ENCODE assay signal across 11 cellular contexts in the genomic region with DNA sequence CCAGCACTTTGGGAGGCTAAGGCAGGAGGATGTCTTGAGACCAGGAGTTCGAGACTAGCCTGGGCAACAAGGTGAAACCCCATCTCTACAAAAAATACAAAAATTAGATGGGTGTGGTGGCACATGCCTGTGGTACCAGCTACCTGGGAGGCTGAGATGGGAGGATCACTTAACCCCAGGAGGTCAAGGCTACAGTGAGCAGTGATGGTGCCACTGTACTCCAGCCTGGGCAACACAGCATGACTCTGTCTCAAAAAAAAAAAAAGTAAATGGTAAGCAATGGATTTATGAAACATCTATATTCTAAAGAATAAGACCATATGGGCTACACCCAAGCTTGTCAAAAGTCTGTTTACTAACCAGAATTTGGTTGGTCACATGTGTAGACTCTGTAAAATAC. TPM values are rescaled to one million over a fixed set of nuclear protein-coding genes. Genes with fewer than 3 reads are reported as not detected.
DNase-seq lines count a peak whose midpoint lies in the region; ATAC-seq and TF ChIP-seq lines count a peak whose summit lies in the region.
"Had no signal": no experiment of that assay in that cellular context is flagged by ENCODE, and none has a peak within 500 bp of the region (broad histone marks: within the 10 kb centered on the region; RNA-seq: fewer than 3 reads in every experiment).

No MANE protein-coding gene starts in this region.

- CTCF ChIA-PET in A673 (lab: Charles Lee) (no interaction called here), PC-9 (lab: Charles Lee) (interaction anchor here (0.6 to 0.7 kb wide), 2 partner anchors 25 to 611 kb away, joined by 3 to 4 read pairs; no protein-coding TSS in a partner anchor)

- TF ChIP-seq CTCF in A673 (conservative IDR thresholded peaks at IDR 0.05; ENCODE audit: low read depth, low read length) (no peak), PC-9 (conservative IDR thresholded peaks at IDR 0.05) (no peak), osteoblast (IDR thresholded peaks at IDR 0.05; ENCODE audit: extremely low read depth, low read depth, low read length) (no peak)

- H3K4me1 ChIP-seq in A673 (ENCODE audit: insufficient read depth, low read length, poor library complexity, severe bottlenecking) (peaks cover 53% of the 10 kb centered on the region), PC-9 (replicated peaks; ENCODE audit: insufficient read depth) (peaks cover 73% of the 10 kb centered on the region), osteoblast (ENCODE audit: insufficient read depth, low read length) (peaks cover 58% of the 10 kb centered on the region)

- H3K9me3 ChIP-seq in A673 (ENCODE audit: low read depth, low read length, poor library complexity, severe bottlenecking) (no peaks in the 10 kb centered on the region), PC-9 (ENCODE audit: insufficient read depth, low read depth) (no peaks in the 10 kb centered on the region), osteoblast (ENCODE audit: low read depth, low read length) (no peaks in the 10 kb centered on the region)

- H3F3A ChIP-seq in PC-9 (ENCODE audit: insufficient read depth, low read depth): peaks cover 57% of the 10 kb centered on the region

- no TSS peak for BruUV-seq in A673 (replicated peaks; lab: Mats Ljungman, UMichigan)
- TSS peak; percentile 78 for BruUV-seq in PC-9 (replicated peaks; lab: Mats Ljungman, UMichigan)

- ATAC-seq in HG03469 (IDR thresholded peaks at IDR 0.05; ENCODE audit: unreplicated experiment): no peak
- no peak for ATAC-seq in GM21717 (IDR thresholded peaks at IDR 0.05; ENCODE audit: unreplicated experiment)
- ATAC-seq: activated CD8-positive, alpha-beta memory T cell treated with anti-CD3 and anti-CD28 coated beads, Interleukin-2, amount 10 ng/mL, durations not matched to agents 7 days and 5 days had no signal

- H3K36me3 ChIP-seq in A673 (ENCODE audit: insufficient read depth, low read length, poor library complexity, severe bottlenecking) (no peaks in the 10 kb centered on the region), PC-9 (ENCODE audit: low read depth) (peaks cover 8% of the 10 kb centered on the region; the same call in 1 of the 2 replicates), osteoblast (ENCODE audit: insufficient read depth, low read length) (no peaks in the 10 kb centered on the region)

- H3K27me3 ChIP-seq in A673 (replicated peaks; ENCODE audit: insufficient read depth, low read depth, low read length, poor library complexity) (no peaks in the 10 kb centered on the region), PC-9 (ENCODE audit: insufficient read depth, low read depth) (no peaks in the 10 kb centered on the region), osteoblast (ENCODE audit: insufficient read depth, low read length) (no peaks in the 10 kb centered on the region)

- H2AFZ ChIP-seq in PC-9 (no peak overlapping the region), osteoblast (ENCODE audit: low read length) (no peak overlapping the region)

- H3K4me3 ChIP-seq in A673 (ENCODE audit: low read depth, low read length, poor library complexity, severe bottlenecking) (no peak overlapping the region), PC-9 (peak overlapping the region; percentile 16; the same call in 1 of the 2 replicates), osteoblast (ENCODE audit: insufficient read depth, low read length) (no peak overlapping the region)

- H3K79me2 ChIP-seq in PC-9 (ENCODE audit: low read depth) (peaks cover 79% of the 10 kb centered on the region), osteoblast (ENCODE audit: insufficient read depth, low read length) (peaks cover 54% of the 10 kb centered on the region)

- intact Hi-C loops in A673 (cut with micrococcal nuclease; ENCODE audit: unreplicated experiment): no loop called here
- intact Hi-C loops in PC-9 (cut with micrococcal nuclease; ENCODE audit: unreplicated experiment): no loop called here

- peak overlapping the region; percentile 82 for H3K27ac ChIP-seq in A673 (ENCODE audit: low read depth, low read length, poor library complexity, severe bottlenecking)
- H3K27ac ChIP-seq in PC-9: peak overlapping the region; percentile 98
- H3K27ac ChIP-seq in epithelial cell of prostate: peak overlapping the region; percentile 98
- H3K27ac ChIP-seq in osteoblast (ENCODE audit: low read depth, low read length): peak overlapping the region; percentile 98

- H3K9me2 ChIP-seq in PC-9 (ENCODE audit: insufficient read depth): no peaks in the 10 kb centered on the region

- POLR2A ChIA-PET in A673 (lab: Charles Lee; ENCODE audit: low non-redundant PET): no interaction called here
- POLR2A ChIA-PET in PC-9 (lab: Charles Lee; ENCODE audit: unreplicated experiment): interaction anchor here (0.6 to 1.0 kb wide), 4 partner anchors 13 to 535 kb away, joined by 5 to 7 read pairs (median 6); partner anchors contain the start of genes FGD6, NDUFA12 and VEZT

- DNase-seq in A673 (ENCODE audit: low spot score) (no peak), PC-9 (no peak), epithelial cell of prostate (ENCODE audit: low read depth, low spot score) (no peak), osteoblast (ENCODE audit: insufficient read length, low spot score, missing footprints) (no peak), GM03348 (ENCODE audit: low spot score) (no peak), midbrain (lab: John Stamatoyannopoulos, UW) (no peak)
- DNase-seq: activated CD8-positive, alpha-beta memory T cell treated with anti-CD3 and anti-CD28 coated beads, Interleukin-2, amount 10 ng/mL, durations not matched to agents 7 days and 5 days; NCI-H1105; stimulated activated CD4-positive, alpha-beta T cell treated with anti-CD3 and anti-CD28 coated beads, Interleukin-12 subunit alpha, Interleukin-12 subunit beta, amount 100 ng/mL, for 4 hours had no signal

- no peaks in the 10 kb centered on the region for H4K20me1 ChIP-seq in PC-9 (ENCODE audit: insufficient read depth)
- no peaks in the 10 kb centered on the region for H4K20me1 ChIP-seq in osteoblast (ENCODE audit: insufficient read depth, low read length)

- H3K4me2 ChIP-seq in PC-9 (peak overlapping the region; percentile 83), osteoblast (ENCODE audit: insufficient read depth, low read length) (peak overlapping the region; percentile 58)

RNA-seq across cellular contexts. Expression of gene FGD6, which starts 12.3 kb away (rescaled TPM):
- 11.7 and 12.6 TPM in 2 replicates for total RNA-seq in A673 (2021)
- 18.1 and 22.0 TPM in 2 replicates for total RNA-seq in PC-9 (2021)
- total RNA-seq in osteoblast: 11.9 and 14.4 TPM in 2 replicates

RNA-seq across cellular contexts. Expression of gene VEZT, which starts 12.6 kb away (rescaled TPM):
- total RNA-seq in A673 (2021) (107 and 111 TPM in 2 replicates), PC-9 (2021) (35.2 and 46.8 TPM in 2 replicates), osteoblast (77.1 and 86.3 TPM in 2 replicates)
